In the genomic region with DNA sequence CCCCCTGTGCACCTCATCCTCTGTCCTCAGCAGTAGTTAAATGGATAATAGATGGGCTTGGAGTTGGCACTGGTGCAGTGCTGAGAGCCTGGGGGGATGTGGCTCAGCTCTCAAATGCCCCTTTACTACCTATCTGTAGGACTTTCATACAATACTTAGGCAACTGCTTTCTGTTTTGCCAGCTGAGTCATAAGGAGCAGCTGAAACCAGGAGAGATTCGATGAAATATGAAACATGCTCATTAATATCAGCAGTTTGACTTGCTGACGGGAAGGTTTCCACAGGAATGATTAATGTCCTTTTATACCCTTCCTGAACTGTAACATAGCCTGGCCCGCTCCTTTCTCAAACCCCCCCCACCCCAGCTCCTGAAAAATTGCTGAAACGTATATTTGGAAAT, we compare ENCODE assay signal across 10 cellular contexts.
DNase-seq lines count a peak whose midpoint lies in the region; ATAC-seq, FAIRE-seq and TF ChIP-seq lines count a peak whose summit lies in the region.
"Had no signal": no experiment of that assay in that cellular context is flagged by ENCODE, and none has a peak within 500 bp of the region (broad histone marks: within the 10 kb centered on the region; RNA-seq: fewer than 3 reads in every experiment).

No MANE protein-coding gene starts in this region.

- no peaks in the 10 kb centered on the region for H3K27me3 ChIP-seq in sigmoid colon
- no peaks in the 10 kb centered on the region for H3K27me3 ChIP-seq in suprapubic skin
- no peaks in the 10 kb centered on the region for H3K27me3 ChIP-seq in Karpas-422 (ENCODE audit: low read length)

- TF ChIP-seq EP300 in sigmoid colon (IDR thresholded peaks at IDR 0.05) (no peak), suprapubic skin (IDR thresholded peaks at IDR 0.05) (no peak)

- DNase-seq in H54 (ENCODE audit: insufficient read length, low spot score), result no peak
- peak; percentile 5 for DNase-seq in NCI-H2171 (lab: John Stamatoyannopoulos, UW)
- peak; percentile 89 for DNase-seq in fibroblast of the aortic adventitia (ENCODE audit: low read depth)
- no peak for DNase-seq in sigmoid colon
- no peak for DNase-seq in suprapubic skin (ENCODE audit: low spot score in 2 of 2)
- DNase-seq in NCI-H146 (lab: John Stamatoyannopoulos, UW), result no peak
- no peak for DNase-seq in Karpas-422
- DNase-seq: stimulated activated CD4-positive, alpha-beta T cell treated with anti-CD3 and anti-CD28 coated beads, Interleukin-12 subunit alpha, Interleukin-12 subunit beta, amount 100 ng/mL, for 4 hours had no signal

- H3K9me3 ChIP-seq in sigmoid colon (no peaks in the 10 kb centered on the region), suprapubic skin (peaks cover 2% of the 10 kb centered on the region), Karpas-422 (ENCODE audit: low read length) (no peaks in the 10 kb centered on the region)
- H3K9me3 ChIP-seq: thoracic aorta had no signal

- H3K9me2 ChIP-seq in Karpas-422 (replicated peaks; ENCODE audit: insufficient read depth, low read length), result no peaks in the 10 kb centered on the region

- H3K4me1 ChIP-seq in sigmoid colon, result peaks cover 0 to 10% (median 7%) of the 10 kb centered on the region in 4 donors
- no peaks in the 10 kb centered on the region for H3K4me1 ChIP-seq in suprapubic skin
- no peaks in the 10 kb centered on the region for H3K4me1 ChIP-seq in Karpas-422 (ENCODE audit: low read length)

- H3K4me3 ChIP-seq in fibroblast of the aortic adventitia (ENCODE audit: low read depth, low read length) (no peak overlapping the region), sigmoid colon (no peak overlapping the region), suprapubic skin (no peak overlapping the region), Karpas-422 (ENCODE audit: low read length) (no peak overlapping the region)
- H3K4me3 ChIP-seq: thoracic aorta had no signal

- no peak overlapping the region for H3K27ac ChIP-seq in sigmoid colon
- no peak overlapping the region for H3K27ac ChIP-seq in suprapubic skin
- H3K27ac ChIP-seq in Karpas-422 (ENCODE audit: low read length), result no peak overlapping the region
- H3K27ac ChIP-seq: thoracic aorta had no signal

- no peaks in the 10 kb centered on the region for H4K20me1 ChIP-seq in Karpas-422 (ENCODE audit: insufficient read depth, low read depth, low read length)

- no peak for TF ChIP-seq CTCF in fibroblast of the aortic adventitia (IDR thresholded peaks at IDR 0.05; ENCODE audit: insufficient read depth, low read length)
- TF ChIP-seq CTCF in sigmoid colon (IDR thresholded peaks at IDR 0.05), result no peak
- TF ChIP-seq CTCF in suprapubic skin (IDR thresholded peaks at IDR 0.05), result no peak

- TF ChIP-seq POLR2A in H54 (IDR thresholded peaks at IDR 0.05; ENCODE audit: low read depth, low read length) (no peak), sigmoid colon (IDR thresholded peaks at IDR 0.05) (no peak), suprapubic skin (IDR thresholded peaks at IDR 0.05) (no peak)

- H2AFZ ChIP-seq in Karpas-422 (ENCODE audit: low read length), result no peak overlapping the region

- H3K4me2 ChIP-seq in Karpas-422 (ENCODE audit: low read depth, low read length, poor library complexity, severe bottlenecking), result no peak overlapping the region

- 60 to 93% methylated on average over 4 of the region's 4 CpGs for WGBS in sigmoid colon, 2 donors
- WGBS in suprapubic skin, result 36% methylated on average over 4 of the region's 4 CpGs

- intact Hi-C loops in sigmoid colon (cut with DNase I), result no loop called here

- H3K9ac ChIP-seq in Karpas-422 (ENCODE audit: low read length), result no peak overlapping the region

- H3K79me2 ChIP-seq in Karpas-422 (ENCODE audit: low read length), result no peaks in the 10 kb centered on the region

- FAIRE-seq in H54 (lab: Jason Lieb, UNC), result peak; percentile 48

- peak; percentile 84 for ATAC-seq in GM18517 (IDR thresholded peaks at IDR 0.05; ENCODE audit: unreplicated experiment)

- H3K36me3 ChIP-seq in sigmoid colon (peaks cover 0 to 4% (median 0%) of the 10 kb centered on the region in 4 donors), suprapubic skin (no peaks in the 10 kb centered on the region), Karpas-422 (ENCODE audit: insufficient read depth, low read length) (no peaks in the 10 kb centered on the region)

Comparison
In these comparisons a context has a peak if more than half of its experiments do, and no peak if none do; other contexts are left out.
1. DNase-seq: peak in NCI-H2171 (single experiment) and fibroblast of the aortic adventitia (single experiment); none in H54 (single experiment), sigmoid colon (single experiment), suprapubic skin (0 of 2), NCI-H146 (single experiment) and Karpas-422 (single experiment).